In genomic region chr19:7944177-7944761, GRCh38 we compare ENCODE assay signal across 1 cellular context.
A peak's percentile ranks its signal among the peaks of the same experiment; 100 is the strongest.
TF ChIP-seq lines count a peak whose summit lies in the region.

No MANE protein-coding gene starts in this region.

TF ChIP-seq in HepG2, 621 proteins besides CTCF, POLR2A, EP300 and RAD21 (continued from another document and continues in another):
- no peak for TF ChIP-seq IKZF5 (CRISPR knock-in tag; IDR thresholded peaks at IDR 0.05)
- TF ChIP-seq ZNF772 (CRISPR knock-in tag; IDR thresholded peaks at IDR 0.05), result no peak
- no peak for TF ChIP-seq ZSCAN12 (CRISPR knock-in tag; IDR thresholded peaks at IDR 0.05)
- no peak; the same call in 1 of the 2 replicates for TF ChIP-seq SIN3A (IDR thresholded peaks at IDR 0.05; ENCODE audit: borderline replicate concordance, low read depth, low read length)
- no peak for TF ChIP-seq THRA (CRISPR knock-in tag; IDR thresholded peaks at IDR 0.05; ENCODE audit: borderline replicate concordance)
- no peak for TF ChIP-seq EHMT2 (IDR thresholded peaks at IDR 0.05; ENCODE audit: borderline replicate concordance, low read depth, low read length)
- no peak for TF ChIP-seq ZNF10 (CRISPR knock-in tag; IDR thresholded peaks at IDR 0.05; ENCODE audit: borderline replicate concordance, low read depth)
- TF ChIP-seq SETDB1 (CRISPR knock-in tag; IDR thresholded peaks at IDR 0.05; ENCODE audit: borderline replicate concordance), result no peak
- no peak for TF ChIP-seq ZNF607 (CRISPR knock-in tag; IDR thresholded peaks at IDR 0.05; ENCODE audit: borderline replicate concordance)
- TF ChIP-seq NFKB2 (CRISPR knock-in tag; IDR thresholded peaks at IDR 0.05; ENCODE audit: borderline replicate concordance), result no peak
- TF ChIP-seq ZNF547 (CRISPR knock-in tag; IDR thresholded peaks at IDR 0.05), result no peak
- TF ChIP-seq RXRB (CRISPR knock-in tag; IDR thresholded peaks at IDR 0.05; ENCODE audit: borderline replicate concordance), result no peak
- no peak for TF ChIP-seq KDM5A (IDR thresholded peaks at IDR 0.05; ENCODE audit: borderline replicate concordance, low read length)
- 0 out of 2 replicates have a peak, but pooled peaks have one; percentile 51 for TF ChIP-seq ATAD3A (CRISPR knock-in tag; IDR thresholded peaks at IDR 0.05)
- TF ChIP-seq ZNF749 (CRISPR knock-in tag; IDR thresholded peaks at IDR 0.05; ENCODE audit: borderline replicate concordance), result no peak
- TF ChIP-seq AHR (CRISPR knock-in tag; IDR thresholded peaks at IDR 0.05), result no peak
- TF ChIP-seq NCOA1 (CRISPR knock-in tag; IDR thresholded peaks at IDR 0.05), result no peak
- TF ChIP-seq ERF (CRISPR knock-in tag; IDR thresholded peaks at IDR 0.05), result no peak
- no peak for TF ChIP-seq ASH2L (IDR thresholded peaks at IDR 0.05; ENCODE audit: insufficient read length, low read depth, low read length)
- TF ChIP-seq NR0B2 (CRISPR knock-in tag; IDR thresholded peaks at IDR 0.05), result no peak
- no peak for TF ChIP-seq RBFOX2 (IDR thresholded peaks at IDR 0.05; ENCODE audit: low read depth, low read length)
- no peak for TF ChIP-seq ZNF407 (CRISPR knock-in tag; IDR thresholded peaks at IDR 0.05; ENCODE audit: not compliant biosample characterization)
- no peak for TF ChIP-seq PHB2 (IDR thresholded peaks at IDR 0.05; ENCODE audit: partially characterized antibody)
- no peak for TF ChIP-seq PRDM15 (CRISPR knock-in tag; IDR thresholded peaks at IDR 0.05)
- TF ChIP-seq ZNF670 (CRISPR knock-in tag; IDR thresholded peaks at IDR 0.05; ENCODE audit: borderline replicate concordance), result no peak
- no peak for TF ChIP-seq HNRNPK (IDR thresholded peaks at IDR 0.05; ENCODE audit: low read depth, low read length, poor library complexity, severe bottlenecking)
- TF ChIP-seq NR1H2 (CRISPR knock-in tag; IDR thresholded peaks at IDR 0.05; ENCODE audit: borderline replicate concordance, low read depth), result no peak
- no peak for TF ChIP-seq ZNF839 (CRISPR knock-in tag; IDR thresholded peaks at IDR 0.05; ENCODE audit: borderline replicate concordance)
- TF ChIP-seq MAZ (IDR thresholded peaks at IDR 0.05; ENCODE audit: borderline replicate concordance, low read depth, low read length), result no peak
- TF ChIP-seq MAZ (CRISPR knock-in tag; IDR thresholded peaks at IDR 0.05; ENCODE audit: low read depth), result no peak
- 0 out of 2 replicates have a peak, but pooled peaks have one; percentile 13 for TF ChIP-seq ZNF235 (CRISPR knock-in tag; IDR thresholded peaks at IDR 0.05; ENCODE audit: borderline replicate concordance)
- no peak for TF ChIP-seq KMT2A (CRISPR knock-in tag; IDR thresholded peaks at IDR 0.05)
- TF ChIP-seq PAWR (CRISPR knock-in tag; IDR thresholded peaks at IDR 0.05; ENCODE audit: borderline replicate concordance), result no peak
- no peak for TF ChIP-seq DRAP1 (CRISPR knock-in tag; IDR thresholded peaks at IDR 0.05)
- TF ChIP-seq MYPOP (CRISPR knock-in tag; IDR thresholded peaks at IDR 0.05), result no peak
- TF ChIP-seq ZNF660 (CRISPR knock-in tag; IDR thresholded peaks at IDR 0.05; ENCODE audit: borderline replicate concordance, low read depth), result no peak
- no peak for TF ChIP-seq SIX1 (CRISPR knock-in tag; IDR thresholded peaks at IDR 0.05; ENCODE audit: borderline replicate concordance)
- no peak for TF ChIP-seq ZNF207 (IDR thresholded peaks at IDR 0.05; ENCODE audit: borderline replicate concordance)
- no peak for TF ChIP-seq ZNF790 (CRISPR knock-in tag; IDR thresholded peaks at IDR 0.05; ENCODE audit: borderline replicate concordance)
- no peak for TF ChIP-seq SMYD3 (CRISPR knock-in tag; IDR thresholded peaks at IDR 0.05)
